ENCODE assay signal across 18 cellular contexts in the genomic region with DNA sequence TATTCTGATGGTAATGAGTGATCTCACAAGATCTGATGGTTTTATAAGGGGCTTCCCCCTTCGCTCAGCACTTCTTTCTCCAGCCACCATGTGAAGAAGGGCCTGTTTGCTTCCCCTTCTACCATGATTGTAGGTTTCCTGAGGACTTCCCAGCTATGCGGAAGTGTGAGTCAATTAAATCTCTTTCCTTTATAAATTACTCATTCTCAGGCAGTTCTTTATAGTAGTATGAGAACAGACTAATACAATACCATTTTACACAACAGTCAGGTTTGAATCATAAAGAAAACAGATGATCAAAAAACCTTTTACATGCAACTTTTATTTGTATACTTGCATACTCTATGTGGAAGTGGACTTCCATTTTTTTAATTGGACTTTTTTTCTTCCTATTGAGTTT.
"Had no signal": no experiment of that assay in that cellular context is flagged by ENCODE, and none has a peak within 500 bp of the region (broad histone marks: within the 10 kb centered on the region; RNA-seq: fewer than 3 reads in every experiment).

No MANE protein-coding gene starts in this region.

- H3K9me3 ChIP-seq: uterus had no signal

- ATAC-seq: activated CD4-positive, CD25-positive, alpha-beta regulatory T cell treated with anti-CD3 and anti-CD28 coated beads, Interleukin-2, amount 50 U/mL, for 24 hours; natural killer cell had no signal

- H3K36me3 ChIP-seq: left ventricle myocardium inferior, tibial nerve, uterus had no signal

- DNase-seq: activated naive CD4-positive, alpha-beta T cell treated with anti-CD3 and anti-CD28 coated beads, Interleukin-2, amount 50 U/mL, for 16 hours; activated T-cell treated with anti-CD3 and anti-CD28 coated beads for 4 hours; caudate nucleus; effector CD4-positive, alpha-beta T cell; glutamatergic neuron; left ventricle myocardium inferior; natural killer cell; posterior cingulate gyrus; retina; stimulated activated CD4-positive, alpha-beta T cell treated with anti-CD3 and anti-CD28 coated beads, Interleukin-15, amount 100 ng/mL, for 24 hours; stimulated activated CD4-positive, alpha-beta T cell treated with anti-CD3 and anti-CD28 coated beads, Interleukin-4, amount 100 ng/mL, for 24 hours; stimulated activated naive CD4-positive, alpha-beta T cell; uterus had no signal

- H3K4me3 ChIP-seq: coronary artery, left ventricle myocardium inferior, tibial nerve, uterus had no signal

- H3K27ac Mint-ChIP-seq: memory B cell; natural killer cell; T-helper 2 cell treated with Interferon-gamma antibody and Interleukin-4, amounts not matched to agents 5 μg/mL and 100 μg/mL, for 36 hours had no signal

- H3K27ac ChIP-seq: coronary artery, left ventricle myocardium inferior, tibial nerve, uterus had no signal

- H3K4me3 Mint-ChIP-seq: memory B cell; natural killer cell; T-helper 2 cell treated with Interferon-gamma antibody and Interleukin-4, amounts not matched to agents 5 μg/mL and 100 μg/mL, for 36 hours had no signal

- H3K27me3 ChIP-seq: tibial nerve, uterus had no signal

- H3K27me3 Mint-ChIP-seq: memory B cell had no signal

- H3K4me1 ChIP-seq: left ventricle myocardium inferior, tibial nerve, uterus had no signal

- H3K4me1 Mint-ChIP-seq: memory B cell had no signal
